Comparison of ENCODE assay signal across 8 cellular contexts in the genomic region with DNA sequence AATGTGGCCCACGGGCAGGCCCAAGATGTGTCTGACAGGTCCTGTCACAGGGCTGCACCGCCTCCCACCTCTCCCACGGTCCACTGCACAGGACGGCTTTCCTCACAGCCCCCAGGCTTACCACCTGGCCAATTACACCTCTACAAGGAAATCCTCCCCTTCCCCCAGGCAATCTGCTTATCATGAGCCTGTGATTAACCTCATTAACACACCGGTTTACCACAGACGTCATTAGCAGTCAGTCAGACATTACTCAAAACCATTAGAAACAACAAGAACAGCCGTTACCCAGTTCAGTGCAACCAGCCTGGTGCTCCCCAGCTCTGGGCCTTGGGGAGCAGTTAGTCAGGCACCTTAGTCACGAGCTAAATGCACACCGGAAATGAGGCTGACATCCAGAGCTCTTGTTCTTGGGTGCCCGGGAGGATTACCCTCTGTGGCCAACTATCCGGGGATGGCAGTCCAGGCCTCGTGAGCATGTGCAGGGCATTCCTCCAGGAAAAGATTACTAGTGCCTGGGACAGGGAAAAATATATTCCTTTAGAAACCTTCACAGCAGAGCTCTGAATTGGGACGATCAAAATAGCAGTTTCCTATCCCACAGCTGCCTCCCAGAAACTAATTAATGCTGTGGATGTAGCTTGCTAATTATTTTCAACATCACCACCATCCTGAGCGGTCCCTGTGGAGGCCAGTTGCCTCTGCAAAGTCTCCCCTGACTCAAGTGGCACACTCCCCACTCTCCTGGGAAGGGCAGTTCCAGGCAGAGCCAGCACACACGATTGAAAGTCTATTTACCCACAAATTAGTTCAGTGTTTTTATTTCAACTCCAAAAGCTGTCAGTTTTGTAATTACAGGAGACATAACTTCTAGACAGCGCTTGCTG. TPM values are rescaled to one million over a fixed set of nuclear protein-coding genes. Genes with fewer than 3 reads are reported as not detected.
A peak's percentile ranks its signal among the peaks of the same experiment; 100 is the strongest.
DNase-seq lines count a peak whose midpoint lies in the region; ATAC-seq lines count a peak whose summit lies in the region.

No MANE protein-coding gene starts in this region.

- peak overlapping the region; percentile 65 to 86 for H3K27ac Mint-ChIP-seq in natural killer cell treated with Interleukin-12 subunit alpha and Interleukin-12 subunit beta and Interleukin-15 and Interleukin-18, amount 100 ng/mL, for 72 hours

- DNase-seq in M059J (ENCODE audit: low read depth) (peak; percentile 94), dedifferentiated amniotic fluid mesenchymal stem cell (ENCODE audit: extremely low spot score) (no peak)
- DNase-seq in activated gamma-delta T cell treated with anti-CD3 and anti-CD28 coated beads, Interleukin-2, amount 50 U/mL, for 16 hours (ENCODE audit: low read depth), result peak; percentile 20
- DNase-seq in natural killer cell treated with Interleukin-12 subunit alpha and Interleukin-12 subunit beta and Interleukin-15 and Interleukin-18, amount 100 ng/mL, for 72 hours (ENCODE audit: low spot score), result no peak

- no peaks in the 10 kb centered on the region for H3K9me3 Mint-ChIP-seq in natural killer cell treated with Interleukin-12 subunit alpha and Interleukin-12 subunit beta and Interleukin-15 and Interleukin-18, amount 100 ng/mL, for 72 hours

- H3K4me1 Mint-ChIP-seq in natural killer cell treated with Interleukin-12 subunit alpha and Interleukin-12 subunit beta and Interleukin-15 and Interleukin-18, amount 100 ng/mL, for 72 hours (ENCODE audit: low read depth in 2 of 2), result peaks cover 21 to 37% of the 10 kb centered on the region in 2 donors

- H3K27me3 Mint-ChIP-seq in natural killer cell treated with Interleukin-12 subunit alpha and Interleukin-12 subunit beta and Interleukin-15 and Interleukin-18, amount 100 ng/mL, for 72 hours, result no peaks in the 10 kb centered on the region

- H3K4me3 Mint-ChIP-seq in natural killer cell treated with Interleukin-12 subunit alpha and Interleukin-12 subunit beta and Interleukin-15 and Interleukin-18, amount 100 ng/mL, for 72 hours, result peak overlapping the region; percentile 53

- ATAC-seq in GM18867 (IDR thresholded peaks at IDR 0.05; ENCODE audit: unreplicated experiment) (peak; percentile 72), GM18873 (IDR thresholded peaks at IDR 0.05; ENCODE audit: low FRiP score, unreplicated experiment) (no peak), HG02623 (IDR thresholded peaks at IDR 0.05; ENCODE audit: unreplicated experiment) (no peak), GM21526 (IDR thresholded peaks at IDR 0.05; ENCODE audit: low FRiP score, unreplicated experiment) (no peak)
- peak in 1 of 2 donors; percentile 78 for ATAC-seq in natural killer cell treated with Interleukin-12 subunit alpha and Interleukin-12 subunit beta and Interleukin-15 and Interleukin-18, amount 100 ng/mL, for 72 hours

- no peaks in the 10 kb centered on the region for H3K36me3 Mint-ChIP-seq in natural killer cell treated with Interleukin-12 subunit alpha and Interleukin-12 subunit beta and Interleukin-15 and Interleukin-18, amount 100 ng/mL, for 72 hours

RNA-seq across cellular contexts. Expression of a gene that starts 38.1 kb away (rescaled TPM):
- total RNA-seq in M059J (2014; rRNA removed; shearing (Covaris generic)), result 0.79 and 0.96 TPM in 2 replicates
- total RNA-seq in natural killer cell treated with Interleukin-12 subunit alpha and Interleukin-12 subunit beta and Interleukin-15 and Interleukin-18, amount 100 ng/mL, for 72 hours, result 10 to 100 TPM; 15.0 to 26.1 TPM

Comparison
In these comparisons a context has a peak if more than half of its experiments do, and no peak if none do; other contexts are left out.
1. DNase-seq: peak in M059J (single experiment) and activated gamma-delta T cell treated with anti-CD3 and anti-CD28 coated beads, Interleukin-2, amount 50 U/mL, for 16 hours (single experiment); none in natural killer cell treated with Interleukin-12 subunit alpha and Interleukin-12 subunit beta and Interleukin-15 and Interleukin-18, amount 100 ng/mL, for 72 hours (single experiment) and dedifferentiated amniotic fluid mesenchymal stem cell (single experiment).